Comparison of ENCODE assay signal across 16 cellular contexts in the genomic region with DNA sequence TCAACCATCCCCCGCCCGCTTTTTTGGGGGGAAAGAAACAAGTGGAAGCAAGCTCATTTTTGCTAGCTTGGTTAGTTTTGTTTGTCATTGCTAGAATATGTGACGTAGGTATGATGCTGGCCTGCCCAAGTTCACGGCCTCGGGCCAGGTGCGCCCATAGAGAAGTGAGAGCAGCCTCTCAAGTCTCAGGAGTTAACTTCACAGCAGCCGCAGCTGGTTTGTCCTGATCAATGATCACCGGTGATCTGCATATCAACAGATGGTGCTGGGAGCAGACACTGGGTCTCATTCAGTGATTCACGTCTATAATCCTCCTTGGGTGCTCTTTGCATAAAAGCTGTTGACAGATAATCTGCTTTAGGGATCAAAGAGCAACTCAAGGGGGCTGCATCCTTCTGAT. TPM values are rescaled to one million over a fixed set of nuclear protein-coding genes. Genes with fewer than 3 reads are reported as not detected.
A peak's percentile ranks its signal among the peaks of the same experiment; 100 is the strongest.
DNase-seq lines count a peak whose midpoint lies in the region; ATAC-seq and TF ChIP-seq lines count a peak whose summit lies in the region.
"Had no signal": no experiment of that assay in that cellular context is flagged by ENCODE, and none has a peak within 500 bp of the region (broad histone marks: within the 10 kb centered on the region; RNA-seq: fewer than 3 reads in every experiment).

No MANE protein-coding gene starts in this region.

- peak overlapping the region; percentile 73 for H3K4me2 ChIP-seq in GM23338
- H3K4me2 ChIP-seq: SK-N-SH had no signal

- H3K4me1 Mint-ChIP-seq in GM23338 = peaks cover 63% of the 10 kb centered on the region

- peak overlapping the region; percentile 31; the same call in 1 of the 2 replicates for H3K4me3 ChIP-seq in GM23338
- no peak overlapping the region for H3K4me3 ChIP-seq in body of pancreas
- H3K4me3 ChIP-seq: lung had no signal

- no peaks in the 10 kb centered on the region for H4K20me1 ChIP-seq in GM23338 (replicated peaks; ENCODE audit: insufficient read depth)

- no peaks in the 10 kb centered on the region for H3K27me3 ChIP-seq in GM23338 (ENCODE audit: insufficient read depth)
- peaks cover 0 to 3% of the 10 kb centered on the region in 2 donors for H3K27me3 ChIP-seq in body of pancreas

- DNase-seq in GM23338 (ENCODE audit: low spot score) (peak; percentile 87), iPS-NIHi7 (ENCODE audit: extremely low spot score) (peak; percentile 52), NCI-H2107 treated with DMSO at 0.1 percent for 48 hours (lab: John Stamatoyannopoulos, UW; ENCODE audit: unreplicated experiment) (no peak), body of pancreas (no peak), NCI-H187 treated with DMSO at 0.1 percent for 48 hours (lab: John Stamatoyannopoulos, UW) (no peak)
- DNase-seq in activated CD4-positive, alpha-beta T cell treated with anti-CD3 and anti-CD28 coated beads, Interleukin-2, amount 50 U/mL, for 48 hours = no peak
- DNase-seq: activated CD4-positive, alpha-beta T cell treated with anti-CD3 and anti-CD28 coated beads, Interleukin-2, amount 10 ng/mL, durations not matched to agents 7 days and 5 days; dermis blood vessel endothelial cell; foreskin melanocyte; NCI-H226; SK-N-SH had no signal

- H2AFZ ChIP-seq in GM23338 = no peak overlapping the region

- H3K9me2 ChIP-seq in GM23338 (ENCODE audit: insufficient read depth) = no peaks in the 10 kb centered on the region
- H3K9me2 ChIP-seq: SK-N-SH had no signal

- TF ChIP-seq CTCF in GM23338 (conservative IDR thresholded peaks at IDR 0.05; ENCODE audit: low read depth in 2 of 2) = no peak
- no peak for TF ChIP-seq CTCF in body of pancreas (IDR thresholded peaks at IDR 0.05)

- H3F3A ChIP-seq in GM23338 (replicated peaks; ENCODE audit: low read depth) = no peaks in the 10 kb centered on the region; the same call in none of the 2 replicates

- no peaks in the 10 kb centered on the region for H3K36me3 Mint-ChIP-seq in GM23338 (ENCODE audit: low read depth)
- H3K36me3 Mint-ChIP-seq: activated naive CD8-positive, alpha-beta T cell had no signal

- no peak for TF ChIP-seq POLR2A in body of pancreas (IDR thresholded peaks at IDR 0.05)

- 63 to 74% methylated on average over 5 to 9 of the region's 9 CpGs for WGBS in body of pancreas, 2 donors

- peak overlapping the region; percentile 73 for H3K27ac Mint-ChIP-seq in GM23338
- H3K27ac Mint-ChIP-seq: activated CD4-positive, alpha-beta T cell treated with anti-CD3 and anti-CD28 coated beads, Interleukin-2, amount 10 ng/mL, durations not matched to agents 7 days and 5 days; activated naive CD8-positive, alpha-beta T cell had no signal

- no peaks in the 10 kb centered on the region for H3K9me3 Mint-ChIP-seq in GM23338
- H3K9me3 Mint-ChIP-seq: activated CD4-positive, alpha-beta T cell treated with anti-CD3 and anti-CD28 coated beads, Interleukin-2, amount 10 ng/mL, durations not matched to agents 7 days and 5 days had no signal

- peak; percentile 77 for ATAC-seq in GM18907 (IDR thresholded peaks at IDR 0.05; ENCODE audit: unreplicated experiment)
- peak; percentile 61 for ATAC-seq in GM23338
- peak; percentile 60 for ATAC-seq in HG03442 (IDR thresholded peaks at IDR 0.05; ENCODE audit: unreplicated experiment)
- ATAC-seq in body of pancreas = no peak

- H3K27me3 Mint-ChIP-seq in GM23338 (ENCODE audit: insufficient read depth, low read depth, poor library complexity) = peaks cover 24% of the 10 kb centered on the region

- H3K9me3 ChIP-seq in body of pancreas = no peaks in the 10 kb centered on the region
- H3K9me3 ChIP-seq: SK-N-SH had no signal

- H3K79me2 ChIP-seq in GM23338 (replicated peaks; ENCODE audit: insufficient read depth) = no peaks in the 10 kb centered on the region

- intact Hi-C loops in body of pancreas (cut with DNase I) = loop anchor here (5.0 kb wide), 1 partner anchor 325 kb away; no protein-coding TSS in a partner anchor

- H3K27ac ChIP-seq in GM23338 (ENCODE audit: low read depth) (0 out of 2 replicates have a peak overlapping the region, but pooled peaks have one; percentile 8), body of pancreas (no peak overlapping the region)
- H3K27ac ChIP-seq: C4-2B had no signal

- H3K4me3 Mint-ChIP-seq in GM23338 = no peak overlapping the region; the same call in 2 of the 3 replicates
- H3K4me3 Mint-ChIP-seq: activated CD4-positive, alpha-beta T cell treated with anti-CD3 and anti-CD28 coated beads, Interleukin-2, amount 10 ng/mL, durations not matched to agents 7 days and 5 days; activated naive CD8-positive, alpha-beta T cell had no signal

- peaks cover 31% of the 10 kb centered on the region for H3K4me1 ChIP-seq in GM23338 (ENCODE audit: insufficient read depth)
- H3K4me1 ChIP-seq in body of pancreas = peaks cover 6% of the 10 kb centered on the region

- no peaks in the 10 kb centered on the region for H3K36me3 ChIP-seq in GM23338 (ENCODE audit: insufficient read depth)
- H3K36me3 ChIP-seq in body of pancreas (replicated peaks in 1 of 2; ENCODE audit: insufficient read depth in 1 of 2, low read depth in 2 of 2) = no peaks in the 10 kb centered on the region

TF ChIP-seq in GM23338, 12 proteins besides CTCF, POLR2A, EP300 and RAD21:
- TF ChIP-seq EZH2phosphoT487 (IDR thresholded peaks at IDR 0.05; ENCODE audit: unreplicated experiment) = no peak
- peak; percentile 35; the same call in 1 of the 2 replicates for TF ChIP-seq ZNF462 (CRISPR knock-in tag; IDR thresholded peaks at IDR 0.05)
- TF ChIP-seq CREB1 (CRISPR knock-in tag; IDR thresholded peaks at IDR 0.05; ENCODE audit: low read depth) = peak; percentile 91
- peak; percentile 91 for TF ChIP-seq NANOG (IDR thresholded peaks at IDR 0.05; ENCODE audit: borderline replicate concordance)

RNA-seq across cellular contexts. Expression of gene ENPP6, which starts 50.1 kb away (rescaled TPM):
- 0.23 TPM in 1 of 2 replicates, not detected in the other for total RNA-seq in GM23338 (2014; rRNA removed; shearing (Covaris generic))
- 0.05 and 0.11 TPM in 2 replicates for polyA plus RNA-seq in GM23338 (2016; fragmentation: Nextera tagmentation; extraction: Ambion mirVana)
- total RNA-seq in body of pancreas = not detected
- total RNA-seq: dermis blood vessel endothelial cell had no signal
- polyA plus RNA-seq: SK-N-SH had no signal

Comparison
In these comparisons a context has a peak if more than half of its experiments do, and no peak if none do; other contexts are left out.
1. DNase-seq: peak in GM23338 (single experiment) and iPS-NIHi7 (single experiment); none in activated CD4-positive, alpha-beta T cell treated with anti-CD3 and anti-CD28 coated beads, Interleukin-2, amount 50 U/mL, for 48 hours (0 of 2), NCI-H2107 treated with DMSO at 0.1 percent for 48 hours (single experiment), body of pancreas (0 of 4) and NCI-H187 treated with DMSO at 0.1 percent for 48 hours (single experiment).